8 cellular contexts compared by ENCODE assay signal in genomic region chr9:78121488-78121887, GRCh38.
DNase-seq lines count a peak whose midpoint lies in the region; ATAC-seq and TF ChIP-seq lines count a peak whose summit lies in the region.

No MANE protein-coding gene starts in this region.

- intact Hi-C loops in CD4-positive, alpha-beta memory T cell (cut with micrococcal nuclease): loop anchor here (1.0 to 5.0 kb wide), 8 partner anchors 47 to 954 kb away; no protein-coding TSS in a partner anchor
- intact Hi-C loops in cardiac septum (cut with DNase I): no loop called here

- in situ Hi-C loops in KBM-7 (cut with MboI; ENCODE audit: low pct_unique_long_range_greater_than_20kb, low sequenced_read_pairs): no loop called here

- peaks cover 36% of the 10 kb centered on the region for H3K4me1 ChIP-seq in CD4-positive, alpha-beta memory T cell (ENCODE audit: insufficient read depth, low read length)
- H3K4me1 ChIP-seq in RWPE2 (ENCODE audit: insufficient read depth, poor library complexity, severe bottlenecking): peaks cover 4% of the 10 kb centered on the region

- H3K4me1 Mint-ChIP-seq in CD4-positive, alpha-beta memory T cell: peaks cover 30 to 53% (median 42%) of the 10 kb centered on the region in 4 donors
- peaks cover 25% of the 10 kb centered on the region for H3K4me1 Mint-ChIP-seq in activated naive CD8-positive, alpha-beta T cell treated with anti-CD3 and anti-CD28 coated beads, Interleukin-2, amount 50 U/mL, for 24 hours

- ATAC-seq in RWPE2 (ENCODE audit: low read depth) (no peak), GM18519 (IDR thresholded peaks at IDR 0.05; ENCODE audit: low FRiP score, unreplicated experiment) (no peak), GM19397 (IDR thresholded peaks at IDR 0.05; ENCODE audit: unreplicated experiment) (no peak)
- no peak for ATAC-seq in activated naive CD8-positive, alpha-beta T cell treated with anti-CD3 and anti-CD28 coated beads, Interleukin-2, amount 50 U/mL, for 24 hours

- H3K36me3 ChIP-seq in CD4-positive, alpha-beta memory T cell (ENCODE audit: insufficient read depth, low read length): no peaks in the 10 kb centered on the region
- H3K36me3 ChIP-seq in RWPE2 (ENCODE audit: low read depth): no peaks in the 10 kb centered on the region

- CTCF ChIA-PET in CD4-positive, alpha-beta memory T cell (lab: Charles Lee; ENCODE audit: partially characterized antibody): interaction anchor here (0.9 to 7.2 kb wide), 37 partner anchors 8 to 688 kb away, joined by 3 to 119 read pairs (median 4); partner anchors contain the start of gene GNAQ

- no peaks in the 10 kb centered on the region for H3K27me3 ChIP-seq in CD4-positive, alpha-beta memory T cell (ENCODE audit: insufficient read depth, low read length)
- H3K27me3 ChIP-seq in RWPE2 (ENCODE audit: insufficient read depth, poor library complexity, severe bottlenecking): no peaks in the 10 kb centered on the region

- no peak overlapping the region for H3K27ac ChIP-seq in CD4-positive, alpha-beta memory T cell (ENCODE audit: low read depth, low read length)
- H3K27ac ChIP-seq in RWPE2 (ENCODE audit: poor library complexity, severe bottlenecking): no peak overlapping the region

- POLR2A ChIA-PET in CD4-positive, alpha-beta memory T cell (lab: Charles Lee; ENCODE audit: partially characterized antibody): interaction anchor here (1.2 to 2.7 kb wide), 6 partner anchors 79 to 280 kb away, joined by 3 to 14 read pairs (median 4); no protein-coding TSS in a partner anchor

- no peak overlapping the region for H3K4me3 ChIP-seq in CD4-positive, alpha-beta memory T cell (ENCODE audit: low read length in 2 of 2)
- no peak overlapping the region for H3K4me3 ChIP-seq in RWPE2 (ENCODE audit: severe bottlenecking)

- no peaks in the 10 kb centered on the region for H3K27me3 Mint-ChIP-seq in CD4-positive, alpha-beta memory T cell
- H3K27me3 Mint-ChIP-seq in activated naive CD8-positive, alpha-beta T cell treated with anti-CD3 and anti-CD28 coated beads, Interleukin-2, amount 50 U/mL, for 24 hours: peaks cover 7% of the 10 kb centered on the region

- H3K9me3 Mint-ChIP-seq in CD4-positive, alpha-beta memory T cell: no peaks in the 10 kb centered on the region
- H3K9me3 Mint-ChIP-seq in activated naive CD8-positive, alpha-beta T cell treated with anti-CD3 and anti-CD28 coated beads, Interleukin-2, amount 50 U/mL, for 24 hours: no peaks in the 10 kb centered on the region

- DNase-seq in CD4-positive, alpha-beta memory T cell: peak in 4 of 5 donors; percentile 44 to 56 (median 48)
- peak; percentile 88 for DNase-seq in KBM-7
- no peak for DNase-seq in RWPE2 (ENCODE audit: low spot score)
- peak; percentile 62 for DNase-seq in activated naive CD8-positive, alpha-beta T cell treated with anti-CD3 and anti-CD28 coated beads, Interleukin-2, amount 50 U/mL, for 24 hours
- peak; percentile 85 for DNase-seq in cardiac septum (ENCODE audit: low spot score)
- peak; percentile 46 for DNase-seq in retina

- peak overlapping the region; percentile 58 to 82 (median 69) for H3K27ac Mint-ChIP-seq in CD4-positive, alpha-beta memory T cell
- no peak overlapping the region for H3K27ac Mint-ChIP-seq in activated naive CD8-positive, alpha-beta T cell treated with anti-CD3 and anti-CD28 coated beads, Interleukin-2, amount 50 U/mL, for 24 hours

- TF ChIP-seq CTCF in RWPE2 (IDR thresholded peaks at IDR 0.05; ENCODE audit: poor library complexity, severe bottlenecking): peak; percentile 72

- no peaks in the 10 kb centered on the region for H3K36me3 Mint-ChIP-seq in CD4-positive, alpha-beta memory T cell
- no peaks in the 10 kb centered on the region for H3K36me3 Mint-ChIP-seq in activated naive CD8-positive, alpha-beta T cell treated with anti-CD3 and anti-CD28 coated beads, Interleukin-2, amount 50 U/mL, for 24 hours (ENCODE audit: low read depth)

- H3K9me3 ChIP-seq in CD4-positive, alpha-beta memory T cell (ENCODE audit: control insufficient read depth in 1 of 2, low read length in 2 of 2): no peaks in the 10 kb centered on the region
- H3K9me3 ChIP-seq in RWPE2 (ENCODE audit: severe bottlenecking): no peaks in the 10 kb centered on the region

- no peak overlapping the region for H3K4me3 Mint-ChIP-seq in CD4-positive, alpha-beta memory T cell
- no peak overlapping the region for H3K4me3 Mint-ChIP-seq in activated naive CD8-positive, alpha-beta T cell treated with anti-CD3 and anti-CD28 coated beads, Interleukin-2, amount 50 U/mL, for 24 hours
